21 cellular contexts compared by ENCODE assay signal in the genomic region with DNA sequence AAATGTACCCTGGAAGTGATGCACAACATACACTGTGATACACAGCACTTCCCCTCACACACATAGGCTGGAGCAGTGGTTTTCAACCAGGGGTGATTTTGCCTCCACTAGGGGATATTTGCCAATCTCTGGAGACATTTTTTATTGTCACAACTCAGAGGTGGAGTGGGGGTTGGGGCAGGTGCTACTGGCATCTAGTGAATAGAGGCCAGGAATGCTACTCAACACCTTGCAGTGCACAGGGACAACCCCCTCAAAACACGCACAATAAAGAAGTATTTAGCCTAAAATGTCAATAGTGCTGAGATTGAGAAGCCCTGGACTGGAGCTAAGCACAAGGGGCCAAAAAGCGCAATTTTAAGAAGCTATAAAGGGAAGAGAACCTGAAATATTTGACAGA.
"Had no signal": no experiment of that assay in that cellular context is flagged by ENCODE, and none has a peak within 500 bp of the region (broad histone marks: within the 10 kb centered on the region; RNA-seq: fewer than 3 reads in every experiment).

No MANE protein-coding gene starts in this region.

- DNase-seq: IMR-90, Karpas-422, KG1, MG63, NCI-H1092, NCI-H1105 treated with DMSO at 0.1 percent for 48 hours, NCI-H1417 treated with DMSO at 0.1 percent for 48 hours, NCI-H146, NCI-H1694 treated with DMSO at 0.1 percent for 48 hours, NCI-H1930, NCI-H2081, NCI-H2171, NCI-H345, NCI-H446 treated with DMSO at 0.1 percent for 48 hours, NCI-H510A treated with DMSO at 0.1 percent for 48 hours, NCI-H526, NCI-H82, RPMI8226, SHP77, SK-N-SH had no signal

- H3K27me3 ChIP-seq: MG63 had no signal

- H3K9me3 ChIP-seq: MG63, SK-N-SH had no signal

- H3K36me3 ChIP-seq: MG63 had no signal

- H3K4me3 ChIP-seq: MG63 had no signal

- ATAC-seq: HepG2 had no signal
